19 cellular contexts compared by ENCODE assay signal in the genomic region with DNA sequence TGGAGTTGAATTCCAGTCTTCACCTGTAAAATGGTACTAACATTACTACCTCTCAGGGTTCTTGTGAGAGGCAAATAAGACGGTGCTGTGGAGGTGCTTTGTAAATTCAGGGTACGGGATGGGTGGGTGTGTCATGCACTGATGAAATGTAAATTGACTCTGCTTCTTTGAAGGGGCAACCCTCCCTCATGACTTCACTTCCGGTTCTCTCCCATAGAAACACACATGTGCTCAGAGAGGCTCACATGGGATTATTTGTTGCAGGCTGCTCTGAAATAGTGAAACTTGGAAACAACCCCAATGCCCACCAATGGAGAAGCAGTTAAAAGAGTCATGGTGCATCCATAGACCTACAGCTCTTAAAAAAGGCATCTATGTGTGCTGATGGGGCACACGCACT.
"Had no signal": no experiment of that assay in that cellular context is flagged by ENCODE, and none has a peak within 500 bp of the region (broad histone marks: within the 10 kb centered on the region; RNA-seq: fewer than 3 reads in every experiment).

No MANE protein-coding gene starts in this region.

- DNase-seq: activated CD4-positive, alpha-beta T cell treated with anti-CD3 and anti-CD28 coated beads for 1 hour; activated CD4-positive, alpha-beta T cell treated with anti-CD3 and anti-CD28 coated beads, Interleukin-2, amount 50 U/mL, for 1 hour; activated CD8-positive, alpha-beta T cell treated with anti-CD3 and anti-CD28 coated beads for 36 hours; activated naive CD4-positive, alpha-beta T cell; activated T-cell treated with anti-CD3 and anti-CD28 coated beads for 4 hours; activated T-cell treated with anti-CD3 and anti-CD28 coated beads, Interleukin-2, amount 50 U/mL, for 72 hours; colonic mucosa; effector CD8-positive, alpha-beta T cell; gastrocnemius medialis; naive thymus-derived CD4-positive, alpha-beta T cell; posterior cingulate gyrus; sigmoid colon; small intestine; stimulated activated CD4-positive, alpha-beta T cell treated with anti-CD3 and anti-CD28 coated beads, Interleukin-4, amount 100 ng/mL, for 24 hours; T-helper 2 cell; trophoblast cell had no signal

- H3K27ac ChIP-seq: colonic mucosa, gastrocnemius medialis, sigmoid colon, thoracic aorta had no signal

- H3K27me3 ChIP-seq: colonic mucosa had no signal

- H3K4me3 ChIP-seq: colonic mucosa, gastrocnemius medialis, sigmoid colon, thoracic aorta had no signal

- ATAC-seq: activated CD8-positive, alpha-beta T cell treated with anti-CD3 and anti-CD28 coated beads for 36 hours; activated T-cell treated with anti-CD3 and anti-CD28 coated beads, Interleukin-2, amount 50 U/mL, for 72 hours; gastrocnemius medialis; naive thymus-derived CD4-positive, alpha-beta T cell; stimulated activated effector memory CD8-positive, alpha-beta T cell treated with anti-CD3 and anti-CD28 coated beads, Interleukin-12 subunit alpha, Interleukin-12 subunit beta, amount 100 ng/mL, for 72 hours had no signal

- H3K4me1 ChIP-seq: colonic mucosa, gastrocnemius medialis had no signal

- FAIRE-seq: small intestine, urothelium cell line had no signal

- H3K36me3 ChIP-seq: colonic mucosa, gastrocnemius medialis, sigmoid colon, thoracic aorta had no signal

- H3K9me3 ChIP-seq: colonic mucosa, gastrocnemius medialis, sigmoid colon, thoracic aorta had no signal
